12 cellular contexts compared by ENCODE assay signal in genomic region chr1:226821719-226822085, GRCh38. TPM values are rescaled to one million over a fixed set of nuclear protein-coding genes. Genes with fewer than 3 reads are reported as not detected.
DNase-seq lines count a peak whose midpoint lies in the region; ATAC-seq and TF ChIP-seq lines count a peak whose summit lies in the region.
"Had no signal": no experiment of that assay in that cellular context is flagged by ENCODE, and none has a peak within 500 bp of the region (broad histone marks: within the 10 kb centered on the region; RNA-seq: fewer than 3 reads in every experiment).

No MANE protein-coding gene starts in this region.

- H3K4me1 Mint-ChIP-seq in activated T-helper 2 cell treated with anti-CD3 and anti-CD28 coated beads, Interferon-gamma antibody, Interleukin-2, Interleukin-4, amounts not matched to agents 10 μg/mL and 5 μg/mL and 100 μg/mL, durations not matched to agents 14 hours and 24 hours and 36 hours (ENCODE audit: low read depth) = peaks cover 4% of the 10 kb centered on the region
- peaks cover 4% of the 10 kb centered on the region for H3K4me1 Mint-ChIP-seq in CD14-positive monocyte
- peaks cover 2% of the 10 kb centered on the region for H3K4me1 Mint-ChIP-seq in T-helper 2 cell treated with Interferon-gamma antibody and Interleukin-4, amounts not matched to agents 5 μg/mL and 100 μg/mL, for 36 hours (ENCODE audit: low read depth)

- H3K9me3 ChIP-seq in BLaER1 treated with 17β-estradiol and CSF1 and Interleukin-3, amounts not matched to agents 10 nM and 100 nM (replicated peaks in 1 of 11) = no peaks in the 10 kb centered on the region
- no peaks in the 10 kb centered on the region for H3K9me3 ChIP-seq in sigmoid colon

- H3K9ac ChIP-seq in BLaER1 treated with 17β-estradiol and CSF1 and Interleukin-3, amounts not matched to agents 10 nM and 100 nM = 0 out of 22 replicates have a peak overlapping the region, but pooled peaks of 1 of the 11 experiments have one; percentile 5

- TF ChIP-seq POLR2A in sigmoid colon (IDR thresholded peaks at IDR 0.05) = no peak

- no peak for DNase-seq in left ventricle myocardium superior
- DNase-seq in sigmoid colon = no peak
- no peak for DNase-seq in activated T-helper 2 cell treated with anti-CD3 and anti-CD28 coated beads, Interferon-gamma antibody, Interleukin-2, Interleukin-4, amounts not matched to agents 10 μg/mL and 5 μg/mL and 100 μg/mL, durations not matched to agents 14 hours and 24 hours and 36 hours (ENCODE audit: low spot score)
- DNase-seq in CD14-positive monocyte (ENCODE audit: low spot score) = no peak
- no peak for DNase-seq in hypothalamus (lab: John Stamatoyannopoulos, UW)
- no peak for DNase-seq in T-helper 2 cell treated with Interferon-gamma antibody and Interleukin-4, amounts not matched to agents 5 μg/mL and 100 μg/mL, for 36 hours (ENCODE audit: low spot score)
- DNase-seq: naive thymus-derived CD4-positive, alpha-beta T cell; NCI-H1436 had no signal

- peaks cover 7% of the 10 kb centered on the region for H3K27me3 Mint-ChIP-seq in activated T-helper 2 cell treated with anti-CD3 and anti-CD28 coated beads, Interferon-gamma antibody, Interleukin-2, Interleukin-4, amounts not matched to agents 10 μg/mL and 5 μg/mL and 100 μg/mL, durations not matched to agents 14 hours and 24 hours and 36 hours (ENCODE audit: low read depth)
- peaks cover 0 to 5% (median 3%) of the 10 kb centered on the region in 3 donors for H3K27me3 Mint-ChIP-seq in CD14-positive monocyte (ENCODE audit: low read depth in 3 of 3)
- peaks cover 5% of the 10 kb centered on the region for H3K27me3 Mint-ChIP-seq in T-helper 2 cell treated with Interferon-gamma antibody and Interleukin-4, amounts not matched to agents 5 μg/mL and 100 μg/mL, for 36 hours (ENCODE audit: low read depth)

- peaks cover 15 to 41% (median 25%) of the 10 kb centered on the region in 10 experiments for H3K4me1 ChIP-seq in BLaER1 treated with 17β-estradiol and CSF1 and Interleukin-3, amounts not matched to agents 10 nM and 100 nM
- H3K4me1 ChIP-seq in sigmoid colon = peaks cover 0 to 30% (median 24%) of the 10 kb centered on the region in 4 donors

- WGBS in sigmoid colon, 2 donors = 54 to 57% methylated on average over 1 of the region's 1 CpG

- no peak overlapping the region for H3K27ac ChIP-seq in BLaER1 treated with 17β-estradiol and CSF1 and Interleukin-3, amounts not matched to agents 10 nM and 100 nM
- H3K27ac ChIP-seq in angular gyrus (ENCODE audit: low read depth, low read length) (peak overlapping the region; percentile 37), sigmoid colon (peak overlapping the region; percentile 87 to 93 (median 90))
- H3K27ac ChIP-seq: VCaP had no signal

- peak overlapping the region in 10 of 11 experiments; percentile 17 to 75 (median 65); a peak in 16 of 22 replicates for H3K4me2 ChIP-seq in BLaER1 treated with 17β-estradiol and CSF1 and Interleukin-3, amounts not matched to agents 10 nM and 100 nM

- ATAC-seq in left ventricle myocardium superior = peak; percentile 69
- ATAC-seq: activated naive CD4-positive, alpha-beta T cell treated with anti-CD3 and anti-CD28 coated beads, Interleukin-2, amount 50 U/mL, for 72 hours; naive thymus-derived CD4-positive, alpha-beta T cell had no signal

- H3K9me3 Mint-ChIP-seq in activated T-helper 2 cell treated with anti-CD3 and anti-CD28 coated beads, Interferon-gamma antibody, Interleukin-2, Interleukin-4, amounts not matched to agents 10 μg/mL and 5 μg/mL and 100 μg/mL, durations not matched to agents 14 hours and 24 hours and 36 hours = no peaks in the 10 kb centered on the region
- peaks cover 0 to 3% (median 0%) of the 10 kb centered on the region in 7 donors for H3K9me3 Mint-ChIP-seq in CD14-positive monocyte
- no peaks in the 10 kb centered on the region for H3K9me3 Mint-ChIP-seq in T-helper 2 cell treated with Interferon-gamma antibody and Interleukin-4, amounts not matched to agents 5 μg/mL and 100 μg/mL, for 36 hours

- TF ChIP-seq CTCF in sigmoid colon (IDR thresholded peaks at IDR 0.05) = no peak
- no peak for TF ChIP-seq CTCF in CD14-positive monocyte (IDR thresholded peaks at IDR 0.05)

- no peaks in the 10 kb centered on the region for H4K20me1 ChIP-seq in BLaER1 treated with 17β-estradiol and CSF1 and Interleukin-3, amounts not matched to agents 10 nM and 100 nM

- intact Hi-C loops in left ventricle myocardium superior (cut with micrococcal nuclease) (loop anchor here (10.0 kb wide), 1 partner anchor 77 kb away; no protein-coding TSS in a partner anchor), sigmoid colon (cut with DNase I) (loop anchor here (2.0 to 10.0 kb wide), 4 partner anchors 37 to 397 kb away; partner anchors contain the start of gene ITPKB), CD14-positive monocyte (cut with micrococcal nuclease) (loop anchor here (10.0 kb wide), 2 partner anchors 67 to 87 kb away; partner anchors contain the start of gene ITPKB (in 1 of the 2))
- intact Hi-C loops in activated T-helper 2 cell treated with anti-CD3 and anti-CD28 coated beads, Interferon-gamma antibody, Interleukin-2, Interleukin-4, amounts not matched to agents 10 μg/mL and 5 μg/mL and 100 μg/mL, durations not matched to agents 14 hours and 24 hours and 36 hours (cut with micrococcal nuclease) = no loop called here

- no peak overlapping the region; a peak in 1 of 20 replicates for H3K4me3 ChIP-seq in BLaER1 treated with 17β-estradiol and CSF1 and Interleukin-3, amounts not matched to agents 10 nM and 100 nM
- H3K4me3 ChIP-seq in sigmoid colon = no peak overlapping the region

- TF ChIP-seq EP300 in sigmoid colon (IDR thresholded peaks at IDR 0.05) = no peak

- no peak overlapping the region for H3K27ac Mint-ChIP-seq in activated T-helper 2 cell treated with anti-CD3 and anti-CD28 coated beads, Interferon-gamma antibody, Interleukin-2, Interleukin-4, amounts not matched to agents 10 μg/mL and 5 μg/mL and 100 μg/mL, durations not matched to agents 14 hours and 24 hours and 36 hours
- H3K27ac Mint-ChIP-seq in CD14-positive monocyte = no peak overlapping the region
- H3K27ac Mint-ChIP-seq in T-helper 2 cell treated with Interferon-gamma antibody and Interleukin-4, amounts not matched to agents 5 μg/mL and 100 μg/mL, for 36 hours = no peak overlapping the region
- H3K27ac Mint-ChIP-seq: activated naive CD4-positive, alpha-beta T cell treated with anti-CD3 and anti-CD28 coated beads, Interleukin-2, amount 50 U/mL, for 72 hours; naive thymus-derived CD4-positive, alpha-beta T cell had no signal

- H3K36me3 ChIP-seq in BLaER1 treated with 17β-estradiol and CSF1 and Interleukin-3, amounts not matched to agents 10 nM and 100 nM = no peaks in the 10 kb centered on the region
- no peaks in the 10 kb centered on the region for H3K36me3 ChIP-seq in sigmoid colon

- no peak overlapping the region for H3K4me3 Mint-ChIP-seq in activated T-helper 2 cell treated with anti-CD3 and anti-CD28 coated beads, Interferon-gamma antibody, Interleukin-2, Interleukin-4, amounts not matched to agents 10 μg/mL and 5 μg/mL and 100 μg/mL, durations not matched to agents 14 hours and 24 hours and 36 hours (ENCODE audit: low read depth)
- H3K4me3 Mint-ChIP-seq in CD14-positive monocyte = no peak overlapping the region
- H3K4me3 Mint-ChIP-seq in T-helper 2 cell treated with Interferon-gamma antibody and Interleukin-4, amounts not matched to agents 5 μg/mL and 100 μg/mL, for 36 hours = no peak overlapping the region
- H3K4me3 Mint-ChIP-seq: naive thymus-derived CD4-positive, alpha-beta T cell had no signal

- no peaks in the 10 kb centered on the region for H3K36me3 Mint-ChIP-seq in activated T-helper 2 cell treated with anti-CD3 and anti-CD28 coated beads, Interferon-gamma antibody, Interleukin-2, Interleukin-4, amounts not matched to agents 10 μg/mL and 5 μg/mL and 100 μg/mL, durations not matched to agents 14 hours and 24 hours and 36 hours (ENCODE audit: low read depth)
- no peaks in the 10 kb centered on the region for H3K36me3 Mint-ChIP-seq in CD14-positive monocyte
- H3K36me3 Mint-ChIP-seq in T-helper 2 cell treated with Interferon-gamma antibody and Interleukin-4, amounts not matched to agents 5 μg/mL and 100 μg/mL, for 36 hours (ENCODE audit: low read depth) = no peaks in the 10 kb centered on the region
- H3K36me3 Mint-ChIP-seq: activated naive CD4-positive, alpha-beta T cell treated with anti-CD3 and anti-CD28 coated beads, Interleukin-2, amount 50 U/mL, for 72 hours had no signal

- H3K27me3 ChIP-seq in BLaER1 treated with 17β-estradiol and CSF1 and Interleukin-3, amounts not matched to agents 10 nM and 100 nM = no peaks in the 10 kb centered on the region
- no peaks in the 10 kb centered on the region for H3K27me3 ChIP-seq in sigmoid colon

RNA-seq across cellular contexts. Expression of gene PSEN2, which starts 48.7 kb away (rescaled TPM):
- 22.8 TPM for total RNA-seq in left ventricle myocardium superior
- 10 to 100 TPM; 23.2 to 56.8 (median 32.8) TPM for total RNA-seq in sigmoid colon
- 10 to 100 TPM in 2 of 3 donors, 1 to 10 TPM in 1; 4.4 to 16.9 (median 10.8) TPM for polyA plus RNA-seq in sigmoid colon
- 13.9 and 17.0 TPM in 2 replicates for total RNA-seq in activated T-helper 2 cell treated with anti-CD3 and anti-CD28 coated beads, Interferon-gamma antibody, Interleukin-2, Interleukin-4, amounts not matched to agents 10 μg/mL and 5 μg/mL and 100 μg/mL, durations not matched to agents 14 hours and 24 hours and 36 hours
- polyA plus RNA-seq in CD14-positive monocyte = 10 to 100 TPM; 11.4 to 11.8 TPM

Comparison
In these comparisons a context has a peak if more than half of its experiments do, and no peak if none do; other contexts are left out.
1. H3K27ac ChIP-seq: peak in angular gyrus (single experiment) and sigmoid colon (4 of 4); none in BLaER1 treated with 17β-estradiol and CSF1 and Interleukin-3, amounts not matched to agents 10 nM and 100 nM (0 of 11).